18 cellular contexts compared by ENCODE assay signal in the genomic region with DNA sequence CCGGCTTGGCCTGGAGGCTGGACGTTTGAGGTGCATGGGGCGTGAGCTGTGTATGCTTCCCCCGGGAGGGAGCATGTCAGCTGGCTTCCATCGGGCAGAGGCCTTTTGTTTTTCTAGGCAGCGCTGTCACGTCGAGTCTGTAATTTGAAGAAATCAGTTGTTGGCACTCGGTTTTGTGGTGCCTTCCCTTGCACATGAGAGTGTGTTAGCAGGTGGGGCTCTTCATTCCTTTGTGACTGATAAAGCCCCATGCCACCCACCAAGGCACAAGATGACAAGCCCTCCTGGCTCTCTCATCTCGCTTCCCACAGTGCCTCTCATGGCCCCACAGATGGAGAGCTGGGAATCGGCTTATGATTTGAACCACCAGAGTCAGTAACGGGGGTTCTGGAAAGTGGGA.
"Had no signal": no experiment of that assay in that cellular context is flagged by ENCODE, and none has a peak within 500 bp of the region (broad histone marks: within the 10 kb centered on the region; RNA-seq: fewer than 3 reads in every experiment).

No MANE protein-coding gene starts in this region.

- H3K9me3 ChIP-seq: body of pancreas, colonic mucosa, heart left ventricle, left lung, psoas muscle, right lobe of liver, upper lobe of right lung had no signal

- H3K9me3 Mint-ChIP-seq: activated CD4-positive, alpha-beta memory T cell treated with anti-CD3 and anti-CD28 coated beads for 36 hours; activated naive CD4-positive, alpha-beta T cell treated with anti-CD3 and anti-CD28 coated beads for 36 hours had no signal

- H3K27ac Mint-ChIP-seq: activated CD4-positive, alpha-beta memory T cell treated with anti-CD3 and anti-CD28 coated beads for 36 hours; activated CD4-positive, alpha-beta T cell treated with anti-CD3 and anti-CD28 coated beads for 36 hours; activated naive CD4-positive, alpha-beta T cell treated with anti-CD3 and anti-CD28 coated beads for 36 hours had no signal

- FAIRE-seq: endometrium, frontal cortex, kidney, small intestine had no signal

- H3K27ac ChIP-seq: body of pancreas, colonic mucosa, heart left ventricle, left lung, psoas muscle, right lobe of liver, upper lobe of right lung had no signal

- H3K4me1 ChIP-seq: body of pancreas, colonic mucosa, right lobe of liver had no signal

- H3K27me3 ChIP-seq: body of pancreas, colonic mucosa, heart left ventricle, left lung, right lobe of liver, upper lobe of right lung had no signal

- H3K4me3 Mint-ChIP-seq: activated CD4-positive, alpha-beta memory T cell treated with anti-CD3 and anti-CD28 coated beads for 36 hours; activated CD4-positive, alpha-beta T cell treated with anti-CD3 and anti-CD28 coated beads for 36 hours; activated naive CD4-positive, alpha-beta T cell treated with anti-CD3 and anti-CD28 coated beads for 36 hours had no signal

- DNase-seq: activated CD4-positive, alpha-beta memory T cell treated with anti-CD3 and anti-CD28 coated beads for 36 hours; activated CD4-positive, alpha-beta T cell treated with anti-CD3 and anti-CD28 coated beads for 36 hours; activated naive CD4-positive, alpha-beta T cell treated with anti-CD3 and anti-CD28 coated beads for 36 hours; body of pancreas; central memory CD4-positive, alpha-beta T cell; colonic mucosa; heart left ventricle; kidney; left lung; psoas muscle; small intestine; stimulated activated CD4-positive, alpha-beta T cell treated with anti-CD3 and anti-CD28 coated beads, Interleukin-15, amount 100 ng/mL, for 24 hours; stimulated activated CD4-positive, alpha-beta T cell treated with anti-CD3 and anti-CD28 coated beads, Interleukin-2, amount 100 ng/mL, for 48 hours; SW 1271; upper lobe of right lung had no signal

- H3K36me3 ChIP-seq: colonic mucosa had no signal

- H3K27me3 Mint-ChIP-seq: activated CD4-positive, alpha-beta memory T cell treated with anti-CD3 and anti-CD28 coated beads for 36 hours; activated CD4-positive, alpha-beta T cell treated with anti-CD3 and anti-CD28 coated beads for 36 hours had no signal

- H3K4me3 ChIP-seq: body of pancreas, colonic mucosa, heart left ventricle, left lung, psoas muscle, right lobe of liver, upper lobe of right lung had no signal
